17 cellular contexts compared by ENCODE assay signal in genomic region chr17:17866897-17867296, GRCh38. TPM values are rescaled to one million over a fixed set of nuclear protein-coding genes. Genes with fewer than 3 reads are reported as not detected.
DNase-seq lines count a peak whose midpoint lies in the region; ATAC-seq, FAIRE-seq and TF ChIP-seq lines count a peak whose summit lies in the region.
"Had no signal": no experiment of that assay in that cellular context is flagged by ENCODE, and none has a peak within 500 bp of the region (broad histone marks: within the 10 kb centered on the region; RNA-seq: fewer than 3 reads in every experiment).

No MANE protein-coding gene starts in this region.

- CTCF ChIA-PET in RWPE1 (lab: Yijun Ruan, JAX) (interaction anchor here (0.9 kb wide), 1 partner anchor 46 kb away, joined by 3 read pairs; no protein-coding TSS in a partner anchor), HepG2 (lab: Yijun Ruan, JAX; ENCODE audit: low intra/inter-chr PET ratio, low total read pairs) (no interaction called here)

- no peaks in the 10 kb centered on the region for H4K20me1 ChIP-seq in neural cell (ENCODE audit: insufficient read depth)
- no peaks in the 10 kb centered on the region for H4K20me1 ChIP-seq in HepG2 (ENCODE audit: insufficient read depth, low read length)

- H3K36me3 ChIP-seq in neural cell (ENCODE audit: insufficient read depth, low read length) (no peaks in the 10 kb centered on the region), HepG2 (replicated peaks in 1 of 2; ENCODE audit: control insufficient read depth in 1 of 2, insufficient read depth in 2 of 2, low read length in 2 of 2) (no peaks in the 10 kb centered on the region)

- H3F3A ChIP-seq in neural cell (ENCODE audit: insufficient read depth, low read length, poor library complexity, severe bottlenecking) = peaks cover 4% of the 10 kb centered on the region

- H3K9me2 ChIP-seq in neural cell (ENCODE audit: insufficient read depth, low read length) = no peaks in the 10 kb centered on the region

- 93% methylated on average over 4 of the region's 4 CpGs for WGBS in right cardiac atrium
- 89% methylated on average over 3 of the region's 4 CpGs for WGBS in HepG2 (ENCODE audit: low lambda C conversion rate)

- in situ Hi-C loops in HepG2 (cut with HindIII; ENCODE audit: extremely low pct_ligation_motif_present, low pct_unique_long_range_greater_than_20kb) = no loop called here

- TF ChIP-seq RAD21 in neural cell (conservative IDR thresholded peaks at IDR 0.05) (no peak), HepG2 (CRISPR knock-in tag; IDR thresholded peaks at IDR 0.05) (no peak)

- H3K27me3 ChIP-seq in right cardiac atrium (ENCODE audit: control insufficient read depth, insufficient read depth) (no peaks in the 10 kb centered on the region), neural cell (ENCODE audit: insufficient read depth, low read depth, low read length) (no peaks in the 10 kb centered on the region), HepG2 (ENCODE audit: control insufficient read depth in 1 of 2, insufficient read depth in 2 of 2, low read length in 2 of 2) (no peaks in the 10 kb centered on the region)
- H3K27me3 ChIP-seq: BLaER1 treated with 17β-estradiol and CSF1 and Interleukin-3, amounts not matched to agents 10 nM and 100 nM had no signal

- H3K4me3 ChIP-seq in right cardiac atrium (ENCODE audit: low read length) (no peak overlapping the region), neural cell (ENCODE audit: low read length) (no peak overlapping the region), HepG2 (replicated peaks in 1 of 3; ENCODE audit: insufficient read depth in 1 of 3, low read depth in 2 of 3, low read length in 3 of 3) (no peak overlapping the region)
- H3K4me3 ChIP-seq: BLaER1 treated with 17β-estradiol and CSF1 and Interleukin-3, amounts not matched to agents 10 nM and 100 nM; GM23338 had no signal

- H3K9me3 ChIP-seq in right cardiac atrium (ENCODE audit: control insufficient read depth, low read length) = no peaks in the 10 kb centered on the region
- no peaks in the 10 kb centered on the region for H3K9me3 ChIP-seq in neural cell (ENCODE audit: low read length)
- no peaks in the 10 kb centered on the region for H3K9me3 ChIP-seq in HepG2 (ENCODE audit: low read length)
- H3K9me3 ChIP-seq: BLaER1 treated with 17β-estradiol and CSF1 and Interleukin-3, amounts not matched to agents 10 nM and 100 nM had no signal

- intact Hi-C loops in right cardiac atrium (cut with DNase I) (no loop called here), Right ventricle myocardium superior (cut with DNase I) (no loop called here), HepG2 (cut with micrococcal nuclease; ENCODE audit: unreplicated experiment) (no loop called here)

- peak in 2 of 3 donors; percentile 3 to 21 for DNase-seq in right cardiac atrium
- no peak for DNase-seq in Right ventricle myocardium superior
- no peak for DNase-seq in RWPE1 (ENCODE audit: low spot score)
- DNase-seq in nucleus accumbens (lab: John Stamatoyannopoulos, UW) = no peak
- no peak for DNase-seq in SIG-M5 treated with dmso at 0.1 percent for 504 hours (lab: John Stamatoyannopoulos, UW; ENCODE audit: unreplicated experiment)
- DNase-seq in HepG2 (ENCODE audit: low spot score) = no peak
- DNase-seq: 8988T; Calu3; CD8-positive, alpha-beta T cell; DMS79 treated with DMSO at 0.1 percent for 48 hours; GF-D8; H7; HFFc6 had no signal

- ATAC-seq in right cardiac atrium (no peak), Right ventricle myocardium superior (ENCODE audit: poor library complexity) (no peak), HepG2 (no peak)
- ATAC-seq: CD8-positive, alpha-beta T cell; GM23338; HCT116 had no signal

- H3K9ac ChIP-seq in neural cell (ENCODE audit: low read length) = peak overlapping the region; percentile 67
- no peak overlapping the region for H3K9ac ChIP-seq in HepG2 (ENCODE audit: insufficient read depth, low read depth, low read length)
- H3K9ac ChIP-seq: BLaER1 treated with 17β-estradiol and CSF1 and Interleukin-3, amounts not matched to agents 10 nM and 100 nM had no signal

- no peak for TF ChIP-seq POLR2A in HepG2 (IDR thresholded peaks at IDR 0.05; ENCODE audit: insufficient read depth in 1 of 2, low read depth in 2 of 2, low read length in 2 of 2)

- TF ChIP-seq EP300 in neural cell (conservative IDR thresholded peaks at IDR 0.05; ENCODE audit: poor library complexity, severe bottlenecking) = no peak
- no peak for TF ChIP-seq EP300 in HepG2 (IDR thresholded peaks at IDR 0.05; ENCODE audit: low read depth in 2 of 2, low read length in 2 of 2)
- no peak for TF ChIP-seq EP300 in HepG2 (CRISPR knock-in tag; IDR thresholded peaks at IDR 0.05; ENCODE audit: borderline replicate concordance)

- peaks cover 8% of the 10 kb centered on the region for H3K4me1 ChIP-seq in right cardiac atrium (ENCODE audit: control insufficient read depth, insufficient read depth, low read length)
- H3K4me1 ChIP-seq in HepG2 (ENCODE audit: insufficient read depth, low read length) = peaks cover 21% of the 10 kb centered on the region

- POLR2A ChIA-PET in RWPE1 (lab: Yijun Ruan, JAX; ENCODE audit: low non-redundant PET) = no interaction called here
- POLR2A ChIA-PET in HepG2 (lab: Yijun Ruan, JAX) = interaction anchor here (0.5 kb wide), 1 partner anchor 54 kb away, joined by 5 read pairs; no protein-coding TSS in a partner anchor

- H3K4me2 ChIP-seq in neural cell (ENCODE audit: low read length) = no peak overlapping the region
- no peak overlapping the region for H3K4me2 ChIP-seq in HepG2 (ENCODE audit: low read depth, low read length)
- H3K4me2 ChIP-seq: GM23338 had no signal

- no TSS peak for BruUV-seq in HepG2 (replicated peaks; lab: Mats Ljungman, UMichigan)

- H2AFZ ChIP-seq in neural cell (ENCODE audit: low read depth, low read length) (no peak overlapping the region), HepG2 (ENCODE audit: low read length) (no peak overlapping the region)
- H2AFZ ChIP-seq: GM23338 had no signal

- no peaks in the 10 kb centered on the region for H3K79me2 ChIP-seq in neural cell (replicated peaks; ENCODE audit: insufficient read depth, low read length)
- H3K79me2 ChIP-seq in HepG2 (ENCODE audit: insufficient read depth, low read length) = no peaks in the 10 kb centered on the region

- FAIRE-seq in HepG2 (lab: Jason Lieb, UNC) = no peak

- TF ChIP-seq CTCF in RWPE1 (conservative IDR thresholded peaks at IDR 0.05; ENCODE audit: low read depth) (no peak), neural cell (IDR thresholded peaks at IDR 0.05; ENCODE audit: poor library complexity, severe bottlenecking) (no peak), HepG2 (CRISPR knock-in tag; IDR thresholded peaks at IDR 0.05) (no peak)

- H3K27ac ChIP-seq in right cardiac atrium (ENCODE audit: low read length) (no peak overlapping the region), RWPE1 (peak overlapping the region; percentile 28; the same call in 1 of the 2 replicates), neural cell (ENCODE audit: low read length) (peak overlapping the region; percentile 91), HepG2 (ENCODE audit: extremely low read length, insufficient read depth, low read length) (no peak overlapping the region)
- H3K27ac ChIP-seq: BLaER1 treated with 17β-estradiol and CSF1 and Interleukin-3, amounts not matched to agents 10 nM and 100 nM had no signal

TF ChIP-seq in neural cell, 6 proteins besides CTCF, POLR2A, EP300 and RAD21:
- no peak for TF ChIP-seq SMC3 (conservative IDR thresholded peaks at IDR 0.05; ENCODE audit: poor library complexity)
- no peak for TF ChIP-seq EZH2 (IDR thresholded peaks at IDR 0.05; ENCODE audit: borderline replicate concordance, insufficient read depth, low read length, poor library complexity, severe bottlenecking)
- no peak for TF ChIP-seq POLR2AphosphoS5 (IDR thresholded peaks at IDR 0.05)
- no peak for TF ChIP-seq TAF1 (IDR thresholded peaks at IDR 0.05; ENCODE audit: low read depth)

TF ChIP-seq in HepG2, 621 proteins besides CTCF, POLR2A, EP300 and RAD21 (continues in another document):
- TF ChIP-seq ZNF563 (CRISPR knock-in tag; IDR thresholded peaks at IDR 0.05) (no peak), ZEB1 (IDR thresholded peaks at IDR 0.05; ENCODE audit: insufficient replicate concordance, low read depth) (no peak)
- TF ChIP-seq, protein P1, sequence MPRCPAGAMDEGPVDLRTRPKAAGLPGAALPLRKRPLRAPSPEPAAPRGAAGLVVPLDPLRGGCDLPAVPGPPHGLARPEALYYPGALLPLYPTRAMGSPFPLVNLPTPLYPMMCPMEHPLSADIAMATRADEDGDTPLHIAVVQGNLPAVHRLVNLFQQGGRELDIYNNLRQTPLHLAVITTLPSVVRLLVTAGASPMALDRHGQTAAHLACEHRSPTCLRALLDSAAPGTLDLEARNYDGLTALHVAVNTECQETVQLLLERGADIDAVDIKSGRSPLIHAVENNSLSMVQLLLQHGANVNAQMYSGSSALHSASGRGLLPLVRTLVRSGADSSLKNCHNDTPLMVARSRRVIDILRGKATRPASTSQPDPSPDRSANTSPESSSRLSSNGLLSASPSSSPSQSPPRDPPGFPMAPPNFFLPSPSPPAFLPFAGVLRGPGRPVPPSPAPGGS (CRISPR knock-in tag; IDR thresholded peaks at IDR 0.05) = no peak

RNA-seq across cellular contexts. Expression of gene SREBF1, which starts 30.1 kb away (rescaled TPM):
- 10 to 100 TPM; 28.7 to 41.6 (median 36.2) TPM for total RNA-seq in right cardiac atrium
- 45.7 TPM for polyA plus RNA-seq in right cardiac atrium
- total RNA-seq in Right ventricle myocardium superior = 14.7 TPM
- polyA plus RNA-seq in neural cell = 22.5 and 25.9 TPM in 2 replicates
- polyA minus RNA-seq in neural cell = 11.7 and 20.0 TPM in 2 replicates
- total RNA-seq in HepG2 (2016; rRNA removed; fragmentation: Illumina TruSeq; extraction: Trizol) = 12.6 and 34.3 TPM in 2 replicates
- total RNA-seq in HepG2 (2016; cell fraction: cytosol; rRNA removed; fragmentation: Illumina TruSeq; extraction: Trizol; ENCODE audit: low read depth) = 17.8 and 21.9 TPM in 2 replicates
- 11.7 and 40.3 TPM in 2 replicates for total RNA-seq in HepG2 (2016; cell fraction: insoluble cytoplasmic fraction; rRNA removed; fragmentation: Illumina TruSeq; extraction: Trizol)
- total RNA-seq in HepG2 (2016; cell fraction: membrane; rRNA removed; fragmentation: Illumina TruSeq; extraction: Trizol) = 12.6 and 16.8 TPM in 2 replicates
- total RNA-seq in HepG2 (2016; cell fraction: nucleus; rRNA removed; fragmentation: Illumina TruSeq; extraction: Trizol) = 53.2 and 57.7 TPM in 2 replicates
- polyA plus RNA-seq in HepG2 (2011; rRNA removed) = 38.0 and 57.5 TPM in 2 replicates
- 16.6 and 23.2 TPM in 2 replicates for polyA plus RNA-seq in HepG2 (2011; cell fraction: cytosol; rRNA removed)
- 385 and 409 TPM in 2 replicates for polyA plus RNA-seq in HepG2 (2011; cell fraction: nucleus; rRNA removed)
- polyA plus RNA-seq in HepG2 (2012) = 60.2 and 60.8 TPM in 2 replicates
- 3.6 and 4.8 TPM in 2 replicates for polyA plus RNA-seq in HepG2 (2016; cell fraction: cytosol; fragmentation: Illumina TruSeq; extraction: Trizol; ENCODE audit: low read depth)
- 11.3 and 14.1 TPM in 2 replicates for polyA plus RNA-seq in HepG2 (2016; cell fraction: insoluble cytoplasmic fraction; fragmentation: Illumina TruSeq; extraction: Trizol; ENCODE audit: low read depth)
- 7.4 and 8.0 TPM in 2 replicates for polyA plus RNA-seq in HepG2 (2016; cell fraction: membrane; fragmentation: Illumina TruSeq; extraction: Trizol; ENCODE audit: low read depth)
- 156 and 162 TPM in 2 replicates for polyA plus RNA-seq in HepG2 (2016; cell fraction: nucleus; fragmentation: Illumina TruSeq; extraction: Trizol; ENCODE audit: insufficient read depth, low read depth)
- polyA minus RNA-seq in HepG2 (2011; rRNA and poly(A)+ RNA removed; ENCODE audit: low replicate concordance) = 70.2 and 130 TPM in 2 replicates
- 35.3 and 56.1 TPM in 2 replicates for polyA minus RNA-seq in HepG2 (2011; cell fraction: cytosol; rRNA and poly(A)+ RNA removed)
- 93.2 and 119 TPM in 2 replicates for polyA minus RNA-seq in HepG2 (2011; cell fraction: nucleus; rRNA and poly(A)+ RNA removed)

Comparison
In these comparisons a context has a peak if more than half of its experiments do, and no peak if none do; other contexts are left out.
1. DNase-seq: peak in right cardiac atrium (2 of 3); none in Right ventricle myocardium superior (single experiment), RWPE1 (single experiment), nucleus accumbens (0 of 56), SIG-M5 treated with dmso at 0.1 percent for 504 hours (single experiment) and HepG2 (single experiment).
2. H3K27ac ChIP-seq: peak in RWPE1 (single experiment) and neural cell (single experiment); none in right cardiac atrium (single experiment) and HepG2 (single experiment).